Comparison of ENCODE assay signal across 25 cellular contexts in genomic region chr14:70976591-70976990, GRCh38.
"Had no signal": no experiment of that assay in that cellular context is flagged by ENCODE, and none has a peak within 500 bp of the region (broad histone marks: within the 10 kb centered on the region; RNA-seq: fewer than 3 reads in every experiment).

No MANE protein-coding gene starts in this region.

- H3K9me3 Mint-ChIP-seq: activated naive CD4-positive, alpha-beta T cell treated with anti-CD3 and anti-CD28 coated beads, Interleukin-2, amount 50 U/mL, for 72 hours; mesothelial cell of epicardium; stimulated activated memory B cell treated with anti-CD40 and anti-IgM and Interleukin-4, amounts not matched to agents 10 μg/mL and 1 μg/mL and 100 μg/mL, for 72 hours had no signal

- H3K4me1 ChIP-seq: breast epithelium had no signal

- H3K4me3 Mint-ChIP-seq: mesothelial cell of epicardium; stimulated activated memory B cell treated with anti-CD40 and anti-IgM and Interleukin-4, amounts not matched to agents 10 μg/mL and 1 μg/mL and 100 μg/mL, for 72 hours had no signal

- H3K27me3 ChIP-seq: breast epithelium, esophagus squamous epithelium, gastroesophageal sphincter, stomach, suprapubic skin, tibial nerve had no signal

- DNase-seq: activated CD4-positive, alpha-beta T cell treated with anti-CD3 and anti-CD28 coated beads, Interleukin-2, amount 50 U/mL, for 1 hour; activated CD4-positive, CD25-positive, alpha-beta regulatory T cell treated with anti-CD3 and anti-CD28 coated beads, Interleukin-2, amount 50 U/mL, for 72 hours; activated CD8-positive, alpha-beta memory T cell treated with anti-CD3 and anti-CD28 coated beads for 24 hours; activated CD8-positive, alpha-beta memory T cell treated with anti-CD3 and anti-CD28 coated beads, Interleukin-2, amount 50 U/mL, for 4 hours; activated gamma-delta T cell; amniotic stem cell; esophagus squamous epithelium; head of caudate nucleus; hypothalamus; left ventricle myocardium superior; mammary epithelial cell; small intestine; stimulated activated CD4-positive, alpha-beta T cell treated with anti-CD3 and anti-CD28 coated beads, Interleukin-2, amount 100 ng/mL, for 24 hours; stomach; SW 1271 had no signal

- H3K27me3 Mint-ChIP-seq: stimulated activated memory B cell treated with anti-CD40 and anti-IgM and Interleukin-4, amounts not matched to agents 10 μg/mL and 1 μg/mL and 100 μg/mL, for 72 hours had no signal

- H3K27ac ChIP-seq: breast epithelium, coronary artery, esophagus squamous epithelium, gastroesophageal sphincter, stomach, suprapubic skin, VCaP had no signal

- ATAC-seq: activated naive CD4-positive, alpha-beta T cell treated with anti-CD3 and anti-CD28 coated beads, Interleukin-2, amount 50 U/mL, for 72 hours; gastroesophageal sphincter; left ventricle myocardium superior; sciatic nerve; stimulated activated memory B cell treated with anti-CD40 and anti-IgM and Interleukin-4, amounts not matched to agents 10 μg/mL and 1 μg/mL and 100 μg/mL, for 72 hours had no signal

- H3K4me3 ChIP-seq: breast epithelium, coronary artery, esophagus squamous epithelium, gastroesophageal sphincter, stomach, suprapubic skin, tibial nerve had no signal

- H3K9me3 ChIP-seq: breast epithelium, esophagus squamous epithelium, gastroesophageal sphincter, stomach, suprapubic skin, tibial nerve had no signal

- H3K27ac Mint-ChIP-seq: mesothelial cell of epicardium; stimulated activated memory B cell treated with anti-CD40 and anti-IgM and Interleukin-4, amounts not matched to agents 10 μg/mL and 1 μg/mL and 100 μg/mL, for 72 hours had no signal
